Comparison of ENCODE assay signal across 11 cellular contexts in the genomic region with DNA sequence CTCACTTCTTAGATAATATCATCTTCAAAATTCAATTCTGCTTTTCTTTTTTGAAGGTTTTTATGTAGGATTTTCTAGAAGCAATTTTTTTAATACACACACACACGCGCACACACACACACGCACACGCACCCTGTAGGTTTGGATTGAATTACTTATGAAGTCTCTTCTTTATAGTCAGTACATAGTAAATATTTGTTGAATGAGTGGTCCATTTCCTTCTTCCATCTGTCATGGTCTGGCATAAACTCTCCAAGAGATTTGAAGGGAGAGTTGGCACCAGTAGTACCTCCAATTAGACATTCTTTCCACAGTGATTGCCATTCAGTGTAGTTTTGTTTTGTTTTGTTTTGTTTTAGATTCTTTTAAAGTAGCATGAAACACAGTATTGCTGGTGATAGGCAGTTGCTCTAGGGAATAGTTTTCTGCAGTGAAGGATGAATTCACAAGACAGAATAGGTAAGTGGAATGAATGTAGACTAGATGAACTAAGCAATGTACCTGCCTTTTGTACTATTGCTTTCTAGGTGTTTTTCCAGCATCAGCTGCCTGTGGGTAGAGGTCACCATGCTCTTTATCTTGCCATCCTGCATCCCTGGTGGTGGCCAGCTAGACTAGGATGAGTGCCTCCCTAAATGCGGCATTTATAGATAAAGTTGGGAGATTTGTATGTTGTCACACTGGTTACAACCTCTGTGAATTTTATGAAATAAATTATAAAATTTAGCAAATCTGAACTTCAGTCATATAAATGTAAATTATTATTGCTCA. TPM values are rescaled to one million over a fixed set of nuclear protein-coding genes. Genes with fewer than 3 reads are reported as not detected.
A peak's percentile ranks its signal among the peaks of the same experiment; 100 is the strongest.
DNase-seq lines count a peak whose midpoint lies in the region; TF ChIP-seq lines count a peak whose summit lies in the region.
"Had no signal": no experiment of that assay in that cellular context is flagged by ENCODE, and none has a peak within 500 bp of the region (broad histone marks: within the 10 kb centered on the region; RNA-seq: fewer than 3 reads in every experiment).

No MANE protein-coding gene starts in this region.

- no peaks in the 10 kb centered on the region for H3K36me3 ChIP-seq in endocrine pancreas (ENCODE audit: control insufficient read depth, insufficient read depth, low read length)

- DNase-seq in GM03348 (ENCODE audit: low spot score) (peak; percentile 50), NCI-H510A (lab: John Stamatoyannopoulos, UW) (peak; percentile 27), pulmonary artery endothelial cell (ENCODE audit: low read depth, low spot score) (peak; percentile 80), UCSD-AML1 (lab: John Stamatoyannopoulos, UW; ENCODE audit: unreplicated experiment) (no peak), HEK293T (ENCODE audit: extremely low spot score) (no peak)
- DNase-seq in effector CD4-positive, alpha-beta T cell = no peak
- DNase-seq in stimulated activated CD4-positive, alpha-beta T cell treated with anti-CD3 and anti-CD28 coated beads, Interleukin-4, amount 100 ng/mL, for 4 hours = no peak
- DNase-seq: activated naive CD4-positive, alpha-beta T cell treated with anti-CD3 and anti-CD28 coated beads, Interleukin-2, amount 50 U/mL, for 16 hours; foreskin melanocyte; Kasumi-1 had no signal

- no peaks in the 10 kb centered on the region for H3K9me3 ChIP-seq in endocrine pancreas (ENCODE audit: control insufficient read depth, low read length)

- peak overlapping the region; percentile 6 for H3K4me3 ChIP-seq in endocrine pancreas (ENCODE audit: control insufficient read depth, insufficient read depth, low read length)

- no peak overlapping the region for H3K9ac ChIP-seq in endocrine pancreas (ENCODE audit: control insufficient read depth, insufficient read depth, low read length)

- CTCF ChIA-PET in HEK293T (lab: Yijun Ruan, JAX) = no interaction called here

- POLR2A ChIA-PET in HEK293T (lab: Yijun Ruan, JAX) = no interaction called here

- no peaks in the 10 kb centered on the region for H3K27me3 ChIP-seq in endocrine pancreas (ENCODE audit: control insufficient read depth, insufficient read depth, low read length)

- peaks cover 32% of the 10 kb centered on the region for H3K4me1 ChIP-seq in endocrine pancreas (ENCODE audit: control insufficient read depth, insufficient read depth, low read length)

TF ChIP-seq in HEK293T, 16 proteins besides CTCF, POLR2A, EP300 and RAD21:
- TF ChIP-seq, protein P1, sequence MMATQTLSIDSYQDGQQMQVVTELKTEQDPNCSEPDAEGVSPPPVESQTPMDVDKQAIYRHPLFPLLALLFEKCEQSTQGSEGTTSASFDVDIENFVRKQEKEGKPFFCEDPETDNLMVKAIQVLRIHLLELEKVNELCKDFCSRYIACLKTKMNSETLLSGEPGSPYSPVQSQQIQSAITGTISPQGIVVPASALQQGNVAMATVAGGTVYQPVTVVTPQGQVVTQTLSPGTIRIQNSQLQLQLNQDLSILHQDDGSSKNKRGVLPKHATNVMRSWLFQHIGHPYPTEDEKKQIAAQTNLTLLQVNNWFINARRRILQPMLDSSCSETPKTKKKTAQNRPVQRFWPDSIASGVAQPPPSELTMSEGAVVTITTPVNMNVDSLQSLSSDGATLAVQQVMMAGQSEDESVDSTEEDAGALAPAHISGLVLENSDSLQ (IDR thresholded peaks at IDR 0.05) = no peak
- no peak for TF ChIP-seq FOXK2 (IDR thresholded peaks at IDR 0.05)
- no peak for TF ChIP-seq LEF1 (IDR thresholded peaks at IDR 0.05; ENCODE audit: borderline replicate concordance)
- no peak for TF ChIP-seq NFRKB (IDR thresholded peaks at IDR 0.05)
- no peak for TF ChIP-seq SUZ12 (IDR thresholded peaks at IDR 0.05)

RNA-seq across cellular contexts. Expression of a gene that starts 20.5 kb away (rescaled TPM):
- 175 and 177 TPM in 2 replicates for total RNA-seq in pulmonary artery endothelial cell

Comparison
In these comparisons a context has a peak if more than half of its experiments do, and no peak if none do; other contexts are left out.
1. DNase-seq: peak in GM03348 (single experiment), NCI-H510A (single experiment) and pulmonary artery endothelial cell (single experiment); none in effector CD4-positive, alpha-beta T cell (single experiment), UCSD-AML1 (single experiment), HEK293T (single experiment) and stimulated activated CD4-positive, alpha-beta T cell treated with anti-CD3 and anti-CD28 coated beads, Interleukin-4, amount 100 ng/mL, for 4 hours (0 of 2).